In the genomic region with DNA sequence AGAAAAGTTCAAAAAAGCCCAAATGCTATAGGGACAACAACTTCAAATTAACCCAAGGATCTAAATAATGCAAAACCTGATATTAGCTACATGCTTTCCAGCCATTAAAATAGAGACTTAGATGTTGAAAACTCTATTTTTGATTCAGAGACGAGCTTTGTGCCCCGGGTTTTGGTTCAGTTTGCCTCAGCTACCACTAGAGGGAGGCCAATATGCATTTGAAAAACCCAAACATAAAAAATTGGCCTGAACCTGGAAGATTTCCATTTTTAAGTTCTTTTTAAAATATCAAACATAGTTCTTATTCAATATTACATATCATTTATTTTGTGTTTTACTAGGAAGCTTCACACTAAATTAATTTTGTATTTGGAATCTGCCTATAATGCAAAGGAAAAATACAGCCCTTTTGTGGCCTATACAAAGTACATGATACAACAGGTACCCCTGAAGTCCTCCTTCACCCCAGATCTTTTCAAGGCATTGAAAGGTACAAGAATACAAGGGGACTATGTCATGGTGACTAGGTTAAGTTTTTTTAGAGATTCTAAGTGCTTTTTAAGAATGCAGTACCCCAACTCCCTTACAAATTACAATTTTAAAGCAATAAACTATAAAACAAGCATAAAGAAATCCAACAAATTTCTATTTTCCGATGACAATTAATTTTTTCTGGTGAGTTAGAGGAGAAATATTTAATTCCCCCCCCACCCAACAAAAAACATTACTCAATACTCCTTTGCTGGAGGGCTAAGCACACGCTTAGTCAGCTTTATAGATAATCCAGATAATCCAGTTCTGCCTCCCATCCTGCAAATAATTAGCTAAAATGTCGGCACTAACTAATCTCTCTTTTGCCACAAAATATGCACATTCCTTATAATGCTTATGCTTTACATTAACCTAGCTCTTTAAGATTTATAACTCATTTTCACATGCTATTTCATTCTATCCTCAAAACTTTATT, we compare ENCODE assay signal across 8 cellular contexts.
DNase-seq lines count a peak whose midpoint lies in the region; ATAC-seq and TF ChIP-seq lines count a peak whose summit lies in the region.

No MANE protein-coding gene starts in this region.

- no peak overlapping the region for H3K27ac ChIP-seq in neural progenitor cell

- H3K36me3 ChIP-seq in neural progenitor cell, result no peaks in the 10 kb centered on the region

- no peak overlapping the region for H3K4me3 ChIP-seq in epithelial cell of esophagus (ENCODE audit: low read length)
- H3K4me3 ChIP-seq in neural progenitor cell, result no peak overlapping the region

- no peak overlapping the region for H3K4me3 Mint-ChIP-seq in activated T-cell treated with anti-CD3 and anti-CD28 coated beads, Interleukin-2, amount 50 U/mL, for 24 hours
- H3K4me3 Mint-ChIP-seq in T-helper 17 cell, result no peak overlapping the region
- H3K4me3 Mint-ChIP-seq in neural progenitor cell, result no peak overlapping the region

- no peak overlapping the region for H3K9ac ChIP-seq in neural progenitor cell

- no peaks in the 10 kb centered on the region for H4K20me1 ChIP-seq in neural progenitor cell (ENCODE audit: low read depth)

- peaks cover 25% of the 10 kb centered on the region for H3F3A ChIP-seq in neural progenitor cell (ENCODE audit: low read depth)

- peak; percentile 57 for ATAC-seq in T-helper 17 cell

- peaks cover 3% of the 10 kb centered on the region for H3K27me3 Mint-ChIP-seq in activated T-cell treated with anti-CD3 and anti-CD28 coated beads, Interleukin-2, amount 50 U/mL, for 24 hours
- peaks cover 7% of the 10 kb centered on the region for H3K27me3 Mint-ChIP-seq in T-helper 17 cell
- H3K27me3 Mint-ChIP-seq in neural progenitor cell (ENCODE audit: insufficient read depth, low read depth), result no peaks in the 10 kb centered on the region

- peaks cover 6% of the 10 kb centered on the region for H3K79me2 ChIP-seq in neural progenitor cell (ENCODE audit: low read depth)

- H2AFZ ChIP-seq in neural progenitor cell (replicated peaks), result peak overlapping the region; percentile 82

- no peak overlapping the region for H3K27ac Mint-ChIP-seq in activated T-cell treated with anti-CD3 and anti-CD28 coated beads, Interleukin-2, amount 50 U/mL, for 24 hours
- H3K27ac Mint-ChIP-seq in T-helper 17 cell (no peak overlapping the region), neural progenitor cell (peak overlapping the region; percentile 54)

- H3K4me1 Mint-ChIP-seq in activated T-cell treated with anti-CD3 and anti-CD28 coated beads, Interleukin-2, amount 50 U/mL, for 24 hours (ENCODE audit: low read depth), result no peaks in the 10 kb centered on the region
- H3K4me1 Mint-ChIP-seq in T-helper 17 cell (peaks cover 5% of the 10 kb centered on the region), neural progenitor cell (peaks cover 52% of the 10 kb centered on the region)

- H3K9me3 ChIP-seq in T-helper 17 cell (ENCODE audit: control insufficient read depth, low read length, poor library complexity, severe bottlenecking) (no peaks in the 10 kb centered on the region), neural progenitor cell (ENCODE audit: low read depth) (no peaks in the 10 kb centered on the region)

- H3K4me1 ChIP-seq in neural progenitor cell, result peaks cover 34% of the 10 kb centered on the region

- H3K36me3 Mint-ChIP-seq in activated T-cell treated with anti-CD3 and anti-CD28 coated beads, Interleukin-2, amount 50 U/mL, for 24 hours (ENCODE audit: low read depth), result no peaks in the 10 kb centered on the region
- H3K36me3 Mint-ChIP-seq in T-helper 17 cell (ENCODE audit: low read depth) (no peaks in the 10 kb centered on the region), neural progenitor cell (peaks cover 3% of the 10 kb centered on the region)

- DNase-seq in activated T-cell treated with anti-CD3 and anti-CD28 coated beads for 1 hour (ENCODE audit: low read depth) (peak; percentile 4), HuH-7.5 (ENCODE audit: low spot score) (peak; percentile 11), T-helper 17 cell (peak in 1 of 3 donors; percentile 9), epithelial cell of esophagus (ENCODE audit: low read depth) (peak; percentile 87), neural progenitor cell (ENCODE audit: low spot score) (peak; percentile 61), H4 (ENCODE audit: low spot score) (no peak), NCI-H526 treated with DMSO at 0.1 percent for 48 hours (lab: John Stamatoyannopoulos, UW) (no peak)
- no peak for DNase-seq in activated T-cell treated with anti-CD3 and anti-CD28 coated beads, Interleukin-2, amount 50 U/mL, for 24 hours

- H3K4me2 ChIP-seq in neural progenitor cell, result peak overlapping the region; percentile 29

- no peaks in the 10 kb centered on the region for H3K27me3 ChIP-seq in neural progenitor cell

- no peaks in the 10 kb centered on the region for H3K9me3 Mint-ChIP-seq in activated T-cell treated with anti-CD3 and anti-CD28 coated beads, Interleukin-2, amount 50 U/mL, for 24 hours
- H3K9me3 Mint-ChIP-seq in neural progenitor cell, result no peaks in the 10 kb centered on the region

- TF ChIP-seq CTCF in epithelial cell of esophagus (IDR thresholded peaks at IDR 0.05; ENCODE audit: insufficient read depth, low read depth, low read length, missing control alignments), result peak; percentile 94
- peak; percentile 98 for TF ChIP-seq CTCF in neural progenitor cell (IDR thresholded peaks at IDR 0.05)

Comparison
In these comparisons a context has a peak if more than half of its experiments do, and no peak if none do; other contexts are left out.
1. DNase-seq: peak in activated T-cell treated with anti-CD3 and anti-CD28 coated beads for 1 hour (single experiment), HuH-7.5 (single experiment), epithelial cell of esophagus (single experiment) and neural progenitor cell (single experiment); none in activated T-cell treated with anti-CD3 and anti-CD28 coated beads, Interleukin-2, amount 50 U/mL, for 24 hours (single experiment), H4 (single experiment) and NCI-H526 treated with DMSO at 0.1 percent for 48 hours (single experiment).